Comparison of ENCODE assay signal across 8 cellular contexts in genomic region chr9:107260437-107261081, GRCh38. TPM values are rescaled to one million over a fixed set of nuclear protein-coding genes. Genes with fewer than 3 reads are reported as not detected.
DNase-seq lines count a peak whose midpoint lies in the region; ATAC-seq and TF ChIP-seq lines count a peak whose summit lies in the region.

No MANE protein-coding gene starts in this region.

- H3K4me1 ChIP-seq in aorta (ENCODE audit: control insufficient read depth in 1 of 2, insufficient read depth in 2 of 2, low read length in 2 of 2) = no peaks in the 10 kb centered on the region

- ATAC-seq in GM18502 (IDR thresholded peaks at IDR 0.05; ENCODE audit: poor library complexity, unreplicated experiment) (peak; percentile 99), GM21786 (IDR thresholded peaks at IDR 0.05; ENCODE audit: unreplicated experiment) (peak; percentile 99), aorta (ENCODE audit: low FRiP score) (no peak)

- DNase-seq in M059J (ENCODE audit: low read depth) = peak; percentile 67
- peak; percentile 62 for DNase-seq in germinal center (ENCODE audit: low spot score)
- no peak for DNase-seq in aorta
- no peak for DNase-seq in Kasumi-1 (lab: John Stamatoyannopoulos, UW)
- no peak for DNase-seq in glutamatergic neuron
- no peak for DNase-seq in stimulated activated naive CD4-positive, alpha-beta T cell (lab: John Stamatoyannopoulos, UW)

- no peaks in the 10 kb centered on the region for H3K9me3 ChIP-seq in aorta (ENCODE audit: control insufficient read depth, low read length)

- H3K27ac Mint-ChIP-seq in glutamatergic neuron (ENCODE audit: unreplicated experiment) = no peak overlapping the region

- H3K4me3 ChIP-seq in aorta (ENCODE audit: low read length in 2 of 2) = no peak overlapping the region

- H3K27ac ChIP-seq in aorta (ENCODE audit: low read depth in 1 of 2, low read length in 2 of 2) = no peak overlapping the region

- no peaks in the 10 kb centered on the region for H3K36me3 Mint-ChIP-seq in glutamatergic neuron (ENCODE audit: unreplicated experiment)

- intact Hi-C loops in aorta (cut with DNase I) = no loop called here

- no peak for TF ChIP-seq CTCF in glutamatergic neuron (IDR thresholded peaks at IDR 0.05; ENCODE audit: partially characterized antibody, unreplicated experiment)

- H3K27me3 ChIP-seq in aorta (ENCODE audit: control insufficient read depth in 1 of 2, insufficient read depth in 2 of 2, low read length in 1 of 2) = no peaks in the 10 kb centered on the region

- 34 to 41% methylated on average over 4 of the region's 4 CpGs for WGBS in aorta, 2 donors

- peaks cover 4% of the 10 kb centered on the region for H3K4me1 Mint-ChIP-seq in glutamatergic neuron (ENCODE audit: low read depth, unreplicated experiment)

- no peak overlapping the region for H3K4me3 Mint-ChIP-seq in glutamatergic neuron (ENCODE audit: unreplicated experiment)

- H3K9me3 Mint-ChIP-seq in glutamatergic neuron (ENCODE audit: unreplicated experiment) = no peaks in the 10 kb centered on the region

- no peaks in the 10 kb centered on the region for H3K27me3 Mint-ChIP-seq in glutamatergic neuron (ENCODE audit: unreplicated experiment)

- H3K36me3 ChIP-seq in aorta (ENCODE audit: control insufficient read depth in 1 of 2, insufficient read depth in 2 of 2, low read length in 1 of 2) = no peaks in the 10 kb centered on the region

RNA-seq across cellular contexts. Expression of gene RAD23B, which starts 22.5 kb away (rescaled TPM):
- total RNA-seq in M059J (2014; rRNA removed; shearing (Covaris generic)) = 201 and 202 TPM in 2 replicates
- 10 to 100 TPM; 74.2 to 78.4 TPM for total RNA-seq in aorta
- 10 to 100 TPM; 28.2 to 44.0 TPM for polyA plus RNA-seq in aorta
- total RNA-seq in glutamatergic neuron (ENCODE audit: unreplicated experiment) = 145 TPM

Comparison
In these comparisons a context has a peak if more than half of its experiments do, and no peak if none do; other contexts are left out.
1. DNase-seq: peak in M059J (single experiment) and germinal center (single experiment); none in aorta (0 of 2), Kasumi-1 (0 of 2), glutamatergic neuron (single experiment) and stimulated activated naive CD4-positive, alpha-beta T cell (0 of 6).